ENCODE assay signal across 10 cellular contexts in genomic region chr5:59037453-59038168, GRCh38.
A peak's percentile ranks its signal among the peaks of the same experiment; 100 is the strongest.
DNase-seq lines count a peak whose midpoint lies in the region; ATAC-seq and TF ChIP-seq lines count a peak whose summit lies in the region.
"Had no signal": no experiment of that assay in that cellular context is flagged by ENCODE, and none has a peak within 500 bp of the region (broad histone marks: within the 10 kb centered on the region; RNA-seq: fewer than 3 reads in every experiment).

No MANE protein-coding gene starts in this region.

- TF ChIP-seq CTCF in BJ (IDR thresholded peaks at IDR 0.05; ENCODE audit: insufficient read depth, low read depth, low read length) (no peak), colonic mucosa (IDR thresholded peaks at IDR 0.05) (no peak), nephron (IDR thresholded peaks at IDR 0.05; ENCODE audit: unreplicated experiment in 3 of 3) (no peak)

- DNase-seq in BJ (ENCODE audit: low read depth) (no peak), KBM-7 (peak; percentile 37), colonic mucosa (no peak), HEK293T (ENCODE audit: extremely low spot score) (no peak), HuH-7.5 (ENCODE audit: low spot score) (no peak), HUDEP-2 (lab: John Stamatoyannopoulos, UW; ENCODE audit: unreplicated experiment in 76 of 76) (no peak)
- DNase-seq: activated CD4-positive, alpha-beta T cell treated with anti-CD3 and anti-CD28 coated beads, Interleukin-2, amount 50 U/mL, for 4 hours; NCI-H2029 treated with DMSO at 0.1 percent for 48 hours had no signal

- POLR2A ChIA-PET in BJ (lab: Charles Lee) (no interaction called here), HEK293T (lab: Yijun Ruan, JAX) (no interaction called here)

- H3K4me1 Mint-ChIP-seq in nephron: peaks cover 60% of the 10 kb centered on the region

- peaks cover 3% of the 10 kb centered on the region for H3K36me3 Mint-ChIP-seq in nephron (ENCODE audit: low read depth)

- H3K4me3 Mint-ChIP-seq in nephron: peak overlapping the region; percentile 93 to 96 (median 95)

- no peaks in the 10 kb centered on the region for H3K9me3 ChIP-seq in colonic mucosa

- peaks cover 6% of the 10 kb centered on the region for H3K27me3 Mint-ChIP-seq in nephron (ENCODE audit: low read depth)

- peak overlapping the region; percentile 69 for H3K4me3 ChIP-seq in BJ (ENCODE audit: low read depth, low read length)
- H3K4me3 ChIP-seq in colonic mucosa: peak overlapping the region; percentile 67

- no peak for ATAC-seq in HG03025 (IDR thresholded peaks at IDR 0.05; ENCODE audit: low FRiP score, unreplicated experiment)

- H3K27me3 ChIP-seq in BJ (ENCODE audit: control insufficient read depth, insufficient read depth, low read length): no peaks in the 10 kb centered on the region
- no peaks in the 10 kb centered on the region for H3K27me3 ChIP-seq in colonic mucosa

- in situ Hi-C loops in KBM-7 (cut with MboI; ENCODE audit: low pct_unique_long_range_greater_than_20kb, low sequenced_read_pairs): no loop called here

- peak overlapping the region in 1 of 3 experiments; percentile 14 for H3K27ac Mint-ChIP-seq in nephron

- H3K27ac ChIP-seq in colonic mucosa: peak overlapping the region; percentile 79

- H3K9ac ChIP-seq in colonic mucosa (ENCODE audit: low read depth in 2 of 2, low read length in 2 of 2): no peak overlapping the region

- no peaks in the 10 kb centered on the region for H3K36me3 ChIP-seq in BJ (ENCODE audit: control insufficient read depth, insufficient read depth, low read length)
- H3K36me3 ChIP-seq in colonic mucosa: no peaks in the 10 kb centered on the region

- H3K4me1 ChIP-seq in colonic mucosa: no peaks in the 10 kb centered on the region

- no peaks in the 10 kb centered on the region for H3K9me3 Mint-ChIP-seq in nephron

- CTCF ChIA-PET in BJ (lab: Yijun Ruan, JAX) (interaction anchor here (1.4 to 6.4 kb wide), 2 partner anchors 61 to 137 kb away, joined by 3 to 84 read pairs; no protein-coding TSS in a partner anchor), HEK293T (lab: Yijun Ruan, JAX) (no interaction called here)

- intact Hi-C loops in colonic mucosa (cut with DNase I): loop anchor here (10.0 kb wide), 1 partner anchor 137 kb away; no protein-coding TSS in a partner anchor

TF ChIP-seq in HEK293T, 16 proteins besides CTCF, POLR2A, EP300 and RAD21:
- TF ChIP-seq TARDBP (IDR thresholded peaks at IDR 0.05) (no peak), LEF1 (IDR thresholded peaks at IDR 0.05; ENCODE audit: borderline replicate concordance) (no peak), BHLHE40 (IDR thresholded peaks at IDR 0.05; ENCODE audit: borderline replicate concordance) (no peak), PKNOX1 (IDR thresholded peaks at IDR 0.05) (no peak), FOXK2 (IDR thresholded peaks at IDR 0.05) (no peak)
